In the genomic region with DNA sequence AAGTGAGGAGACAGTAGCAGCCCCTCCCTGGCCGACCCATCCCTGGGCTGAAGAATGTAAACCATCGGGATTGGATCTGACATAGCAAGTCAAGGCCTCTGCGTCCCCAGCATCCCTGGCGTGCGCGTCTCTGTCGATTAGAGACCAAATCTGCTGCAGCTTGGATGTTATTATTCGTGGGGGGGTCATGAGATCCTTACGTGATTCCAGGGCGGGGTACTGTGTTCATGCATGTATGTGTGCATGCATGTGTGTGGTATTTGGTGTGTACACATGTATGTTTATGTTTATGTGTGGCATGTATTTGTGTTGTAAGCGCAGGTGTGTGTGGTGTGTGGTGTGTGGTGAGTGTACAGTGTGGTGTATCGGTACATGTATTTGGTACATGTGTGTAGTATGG, we compare ENCODE assay signal across 12 cellular contexts.
DNase-seq lines count a peak whose midpoint lies in the region; ATAC-seq, FAIRE-seq and TF ChIP-seq lines count a peak whose summit lies in the region.
"Had no signal": no experiment of that assay in that cellular context is flagged by ENCODE, and none has a peak within 500 bp of the region (broad histone marks: within the 10 kb centered on the region; RNA-seq: fewer than 3 reads in every experiment).

No MANE protein-coding gene starts in this region.

- H2BK20ac ChIP-seq in H1 (ENCODE audit: low read length): no peak overlapping the region

- no peak for TF ChIP-seq EP300 in H1 (IDR thresholded peaks at IDR 0.05; ENCODE audit: borderline replicate concordance in 1 of 2, low read depth in 2 of 2, low read length in 2 of 2)

- H3K79me1 ChIP-seq in H1 (ENCODE audit: low read depth, low read length): no peaks in the 10 kb centered on the region

- POLR2A ChIA-PET in H1 (lab: Charles Lee; ENCODE audit: partially characterized antibody): no interaction called here

- H4K8ac ChIP-seq in H1 (ENCODE audit: extremely low read depth, insufficient read depth, low read length): no peak overlapping the region

- H3K18ac ChIP-seq in H1 (ENCODE audit: extremely low read depth, low read length): no peak overlapping the region

- no peaks in the 10 kb centered on the region for H3K4me1 Mint-ChIP-seq in activated naive CD8-positive, alpha-beta T cell (ENCODE audit: low read depth)
- no peaks in the 10 kb centered on the region for H3K4me1 Mint-ChIP-seq in activated naive CD8-positive, alpha-beta T cell treated with anti-CD3 and anti-CD28 coated beads for 36 hours
- H3K4me1 Mint-ChIP-seq in nephron progenitor cell: peaks cover 38% of the 10 kb centered on the region

- H3K9ac ChIP-seq in H1 (replicated peaks in 1 of 4; ENCODE audit: extremely low read depth in 1 of 4, low read depth in 3 of 4, low read length in 3 of 4): no peak overlapping the region
- H3K9ac ChIP-seq: BLaER1 treated with 17β-estradiol and CSF1 and Interleukin-3, amounts not matched to agents 10 nM and 100 nM had no signal

- TF ChIP-seq POLR2A in H1 (IDR thresholded peaks at IDR 0.05; ENCODE audit: control extremely low read depth in 1 of 2, low read depth in 2 of 2, low read length in 2 of 2) (no peak), GM12892 (IDR thresholded peaks at IDR 0.05; ENCODE audit: low read depth, low read length) (no peak)

- no peaks in the 10 kb centered on the region for H3K36me3 Mint-ChIP-seq in activated naive CD8-positive, alpha-beta T cell
- H3K36me3 Mint-ChIP-seq in activated naive CD8-positive, alpha-beta T cell treated with anti-CD3 and anti-CD28 coated beads for 36 hours: no peaks in the 10 kb centered on the region
- no peaks in the 10 kb centered on the region for H3K36me3 Mint-ChIP-seq in nephron progenitor cell (ENCODE audit: low read depth)
- H3K36me3 Mint-ChIP-seq: CD4-positive, CD25-positive, alpha-beta regulatory T cell had no signal

- no peaks in the 10 kb centered on the region for H3K9me3 Mint-ChIP-seq in activated naive CD8-positive, alpha-beta T cell (ENCODE audit: low read depth)
- peaks cover 4% of the 10 kb centered on the region for H3K9me3 Mint-ChIP-seq in activated naive CD8-positive, alpha-beta T cell treated with anti-CD3 and anti-CD28 coated beads for 36 hours
- H3K9me3 Mint-ChIP-seq in nephron progenitor cell: peaks cover 9% of the 10 kb centered on the region

- H3K27ac ChIP-seq in H1 (ENCODE audit: low read depth, low read length): no peak overlapping the region
- H3K27ac ChIP-seq: BLaER1 treated with 17β-estradiol and CSF1 and Interleukin-3, amounts not matched to agents 10 nM and 100 nM had no signal

- no peak overlapping the region for H4K91ac ChIP-seq in H1 (replicated peaks; ENCODE audit: insufficient read length, low read length)

- no peak overlapping the region for H4K5ac ChIP-seq in H1 (ENCODE audit: insufficient read length, low read depth, low read length)

- CTCF ChIA-PET in H1 (lab: Charles Lee; ENCODE audit: partially characterized antibody): no interaction called here

- H3K27me3 Mint-ChIP-seq in activated naive CD8-positive, alpha-beta T cell: peaks cover 5% of the 10 kb centered on the region
- H3K27me3 Mint-ChIP-seq in activated naive CD8-positive, alpha-beta T cell treated with anti-CD3 and anti-CD28 coated beads for 36 hours: peaks cover 5% of the 10 kb centered on the region
- H3K27me3 Mint-ChIP-seq in nephron progenitor cell (ENCODE audit: low read depth, poor library complexity): peaks cover 8% of the 10 kb centered on the region
- H3K27me3 Mint-ChIP-seq: CD4-positive, CD25-positive, alpha-beta regulatory T cell had no signal

- H3K4me1 ChIP-seq in H1 (replicated peaks in 1 of 4; ENCODE audit: control insufficient read depth in 3 of 4, insufficient read depth in 4 of 4, low read length in 3 of 4): peaks cover 0 to 6% (median 0%) of the 10 kb centered on the region in 4 experiments; a peak in 1 of 7 replicates

- no peaks in the 10 kb centered on the region for H3K27me3 ChIP-seq in H1 (replicated peaks in 1 of 4; ENCODE audit: control insufficient read depth in 3 of 4, extremely low read depth in 1 of 4, insufficient read depth in 3 of 4, low read length in 3 of 4)
- H3K27me3 ChIP-seq: BLaER1 treated with 17β-estradiol and CSF1 and Interleukin-3, amounts not matched to agents 10 nM and 100 nM had no signal

- no peak for ATAC-seq in GM21576 (IDR thresholded peaks at IDR 0.05; ENCODE audit: unreplicated experiment)
- ATAC-seq: HCT116 had no signal

- H2AK5ac ChIP-seq in H1 (ENCODE audit: low read depth, low read length): peak overlapping the region; percentile 83; the same call in 1 of the 2 replicates

- 0 out of 2 replicates have a peak overlapping the region, but pooled peaks have one; percentile 78 for H2BK12ac ChIP-seq in H1 (ENCODE audit: low read depth, low read length)

- H3K23me2 ChIP-seq in H1 (ENCODE audit: low read depth, low read length): peaks cover 6% of the 10 kb centered on the region; the same call in 1 of the 2 replicates

- H4K20me1 ChIP-seq in H1 (replicated peaks in 1 of 2; ENCODE audit: control insufficient read depth in 1 of 2, insufficient read depth in 2 of 2, low read length in 2 of 2): peaks cover 0 to 5% of the 10 kb centered on the region in 2 experiments
- H4K20me1 ChIP-seq: BLaER1 treated with 17β-estradiol and CSF1 and Interleukin-3, amounts not matched to agents 10 nM and 100 nM had no signal

- no peak for DNase-seq in activated naive CD8-positive, alpha-beta T cell treated with anti-CD3 and anti-CD28 coated beads for 36 hours
- no peak for DNase-seq in H1 (ENCODE audit: low read depth in 1 of 2, low spot score in 2 of 2)
- no peak for DNase-seq in nephron progenitor cell
- no peak for DNase-seq in cortex of kidney (lab: John Stamatoyannopoulos, UW)
- DNase-seq in GM12892 (ENCODE audit: insufficient read length): no peak
- DNase-seq: ACHN, DMS 273 treated with DMSO at 0.1 percent for 48 hours had no signal

- peak overlapping the region; percentile 2 for H3K27ac Mint-ChIP-seq in activated naive CD8-positive, alpha-beta T cell
- no peak overlapping the region for H3K27ac Mint-ChIP-seq in activated naive CD8-positive, alpha-beta T cell treated with anti-CD3 and anti-CD28 coated beads for 36 hours
- H3K27ac Mint-ChIP-seq in nephron progenitor cell: peak overlapping the region; percentile 47

- no peaks in the 10 kb centered on the region for H3K79me2 ChIP-seq in H1 (ENCODE audit: control insufficient read depth in 1 of 2, insufficient read depth in 2 of 2, low read length in 2 of 2)

- H3K4me3 Mint-ChIP-seq in activated naive CD8-positive, alpha-beta T cell: no peak overlapping the region
- no peak overlapping the region for H3K4me3 Mint-ChIP-seq in activated naive CD8-positive, alpha-beta T cell treated with anti-CD3 and anti-CD28 coated beads for 36 hours
- H3K4me3 Mint-ChIP-seq in nephron progenitor cell: no peak overlapping the region

- H3K4me2 ChIP-seq in H1 (ENCODE audit: insufficient read depth in 1 of 2, low read depth in 2 of 2, low read length in 2 of 2): no peak overlapping the region
- H3K4me2 ChIP-seq: BLaER1 treated with 17β-estradiol and CSF1 and Interleukin-3, amounts not matched to agents 10 nM and 100 nM had no signal

- H2AFZ ChIP-seq in H1 (ENCODE audit: low read length): no peak overlapping the region

- no peak overlapping the region for H3K14ac ChIP-seq in H1 (ENCODE audit: insufficient read length)

- H3K9me3 ChIP-seq in H1 (ENCODE audit: insufficient read depth in 2 of 2, low read depth in 1 of 2, low read length in 1 of 2): no peaks in the 10 kb centered on the region; a peak in 1 of 4 replicates

- H3K23ac ChIP-seq in H1 (ENCODE audit: insufficient read length): no peak overlapping the region

- TF ChIP-seq RAD21 in H1 (IDR thresholded peaks at IDR 0.05 in 1 of 2, conservative IDR thresholded peaks at IDR 0.05 in 1 of 2; ENCODE audit: low read depth in 2 of 2, low read length in 2 of 2): no peak

- TF ChIP-seq CTCF in H1 (IDR thresholded peaks at IDR 0.05; ENCODE audit: control extremely low read depth in 1 of 3, insufficient read depth in 1 of 3, low read depth in 1 of 3, low read length in 3 of 3) (no peak), nephron progenitor cell (IDR thresholded peaks at IDR 0.05) (no peak)

- WGBS in H1 (ENCODE audit: extremely low coverage in 1 of 2, insufficient coverage in 1 of 2, insufficient read length in 1 of 2, insufficient replicate concordance in 2 of 2, low coverage in 1 of 2, low lambda C conversion rate in 2 of 2, missing lambda C conversion rate in 1 of 2), 2 experiments: 90% methylated on average over 12 of the region's 12 CpGs; no CpG with 5 or more reads in 1 of the 2 experiments

- H3K56ac ChIP-seq in H1 (replicated peaks; ENCODE audit: insufficient read length, low read depth, low read length): no peak overlapping the region

- H3K4me3 ChIP-seq in H1 (ENCODE audit: extremely low read depth in 1 of 4, insufficient read depth in 2 of 4, low read depth in 3 of 4, low read length in 4 of 4): no peak overlapping the region
- H3K4me3 ChIP-seq: BLaER1 treated with 17β-estradiol and CSF1 and Interleukin-3, amounts not matched to agents 10 nM and 100 nM had no signal

- FAIRE-seq in H1 (lab: Jason Lieb, UNC) (no peak), GM12892 (lab: Jason Lieb, UNC) (no peak)

- no peak overlapping the region for H2BK120ac ChIP-seq in H1 (replicated peaks; ENCODE audit: low read depth, low read length)

- H3K4ac ChIP-seq in H1 (replicated peaks; ENCODE audit: insufficient read length, low read depth, low read length): peak overlapping the region; percentile 30

- H2BK5ac ChIP-seq in H1 (ENCODE audit: low read depth, low read length): no peak overlapping the region

- H2BK15ac ChIP-seq in H1 (ENCODE audit: low read length): no peak overlapping the region

- no peaks in the 10 kb centered on the region for H3K36me3 ChIP-seq in H1 (ENCODE audit: control insufficient read depth in 2 of 4, insufficient read depth in 4 of 4, low read length in 3 of 4)
- H3K36me3 ChIP-seq: BLaER1 treated with 17β-estradiol and CSF1 and Interleukin-3, amounts not matched to agents 10 nM and 100 nM had no signal

TF ChIP-seq in H1, 55 proteins besides CTCF, POLR2A, EP300 and RAD21 (continues in another document):
- no peak for TF ChIP-seq MAX (IDR thresholded peaks at IDR 0.05)
- TF ChIP-seq KDM1A (IDR thresholded peaks at IDR 0.05; ENCODE audit: borderline replicate concordance, low read length): no peak
- TF ChIP-seq TCF12 (IDR thresholded peaks at IDR 0.05; ENCODE audit: low read depth, low read length): no peak
- TF ChIP-seq NANOG (IDR thresholded peaks at IDR 0.05; ENCODE audit: insufficient read depth, low read depth, low read length, poor library complexity, severe bottlenecking): no peak
- TF ChIP-seq JUN (IDR thresholded peaks at IDR 0.05; ENCODE audit: low read depth, low read length): no peak
- no peak for TF ChIP-seq SRF (IDR thresholded peaks at IDR 0.05; ENCODE audit: low read depth, low read length)
- no peak for TF ChIP-seq TBP (IDR thresholded peaks at IDR 0.05; ENCODE audit: low read depth, low read length)
- TF ChIP-seq RNF2 (IDR thresholded peaks at IDR 0.05; ENCODE audit: borderline replicate concordance, low read depth, low read length, missing control alignments, poor library complexity, severe bottlenecking): no peak
- no peak for TF ChIP-seq FOSL1 (IDR thresholded peaks at IDR 0.05; ENCODE audit: insufficient read depth, low read depth, low read length)
